Comparison of ENCODE assay signal across 16 cellular contexts in the genomic region with DNA sequence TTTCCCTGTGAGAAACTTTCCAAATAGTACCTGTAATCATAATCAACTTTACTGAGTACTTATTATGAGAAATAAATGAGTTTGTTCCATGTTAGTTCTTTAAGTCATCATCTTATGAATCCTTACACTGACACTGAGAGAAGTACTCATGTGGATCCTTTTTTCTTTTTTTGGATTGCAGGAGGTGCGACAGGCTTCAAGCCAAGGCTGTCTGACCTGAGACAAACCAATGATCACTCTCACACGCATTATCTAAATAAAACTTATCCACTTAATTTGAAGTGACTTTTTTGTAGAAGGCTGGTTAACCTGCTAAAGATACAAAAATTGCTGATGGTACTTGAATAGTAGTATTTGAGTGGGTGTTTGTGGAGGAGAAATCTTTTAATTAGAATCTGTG. TPM values are rescaled to one million over a fixed set of nuclear protein-coding genes. Genes with fewer than 3 reads are reported as not detected.
DNase-seq lines count a peak whose midpoint lies in the region; ATAC-seq and TF ChIP-seq lines count a peak whose summit lies in the region.
"Had no signal": no experiment of that assay in that cellular context is flagged by ENCODE, and none has a peak within 500 bp of the region (broad histone marks: within the 10 kb centered on the region; RNA-seq: fewer than 3 reads in every experiment).

No MANE protein-coding gene starts in this region.

- DNase-seq in NCI-H1092 treated with DMSO at 0.1 percent for 48 hours (lab: John Stamatoyannopoulos, UW), result peak; percentile 48
- no peak for DNase-seq in NCI-H1092 (lab: John Stamatoyannopoulos, UW)
- DNase-seq in cardiac muscle cell (ENCODE audit: low read depth in 1 of 2, low spot score in 1 of 2), result no peak
- DNase-seq in right atrium auricular region (ENCODE audit: low spot score), result no peak
- no peak for DNase-seq in mesothelial cell of epicardium (ENCODE audit: low spot score in 2 of 2, unreplicated experiment in 2 of 2)
- DNase-seq in activated naive CD4-positive, alpha-beta T cell treated with anti-CD3 and anti-CD28 coated beads, Interleukin-2, amount 50 U/mL, for 72 hours (ENCODE audit: low spot score in 2 of 2), result no peak
- no peak for DNase-seq in medulla oblongata (ENCODE audit: extremely low spot score)
- DNase-seq: 8988T; Calu3; CD8-positive, alpha-beta T cell; GDM1; GM23248 had no signal

- peak overlapping the region; percentile 43 for H3K27ac Mint-ChIP-seq in mesothelial cell of epicardium
- no peak overlapping the region for H3K27ac Mint-ChIP-seq in activated naive CD4-positive, alpha-beta T cell treated with anti-CD3 and anti-CD28 coated beads, Interleukin-2, amount 50 U/mL, for 72 hours
- H3K27ac Mint-ChIP-seq: B cell; CD8-positive, alpha-beta T cell had no signal

- no peak overlapping the region for H3K4me3 Mint-ChIP-seq in mesothelial cell of epicardium
- H3K4me3 Mint-ChIP-seq: B cell; CD8-positive, alpha-beta T cell had no signal

- no peaks in the 10 kb centered on the region for H3K36me3 ChIP-seq in cardiac muscle cell
- no peaks in the 10 kb centered on the region for H3K36me3 ChIP-seq in right atrium auricular region
- H3K36me3 ChIP-seq: HAP-1 had no signal

- H3K27me3 Mint-ChIP-seq in mesothelial cell of epicardium (ENCODE audit: low read depth), result peaks cover 10% of the 10 kb centered on the region
- H3K27me3 Mint-ChIP-seq: B cell had no signal

- H3K36me3 Mint-ChIP-seq in mesothelial cell of epicardium, result no peaks in the 10 kb centered on the region
- no peaks in the 10 kb centered on the region for H3K36me3 Mint-ChIP-seq in activated naive CD4-positive, alpha-beta T cell treated with anti-CD3 and anti-CD28 coated beads, Interleukin-2, amount 50 U/mL, for 72 hours
- H3K36me3 Mint-ChIP-seq: CD8-positive, alpha-beta T cell had no signal

- H3K9me3 ChIP-seq in cardiac muscle cell (ENCODE audit: low read depth), result no peaks in the 10 kb centered on the region
- H3K9me3 ChIP-seq in right atrium auricular region, result no peaks in the 10 kb centered on the region
- H3K9me3 ChIP-seq: HAP-1 had no signal

- ATAC-seq in activated naive CD4-positive, alpha-beta T cell treated with anti-CD3 and anti-CD28 coated beads, Interleukin-2, amount 50 U/mL, for 72 hours, result no peak
- ATAC-seq: CD8-positive, alpha-beta T cell; HepG2 had no signal

- H3K4me3 ChIP-seq in cardiac muscle cell (no peak overlapping the region), right atrium auricular region (no peak overlapping the region)
- H3K4me3 ChIP-seq: BLaER1 treated with 17β-estradiol and CSF1 and Interleukin-3, amounts not matched to agents 10 nM and 100 nM; GM23248; HAP-1 had no signal

- H3K4me1 Mint-ChIP-seq in mesothelial cell of epicardium, result peaks cover 23% of the 10 kb centered on the region
- H3K4me1 Mint-ChIP-seq: B cell had no signal

- H3K27ac ChIP-seq in cardiac muscle cell (peak overlapping the region; percentile 59), right atrium auricular region (no peak overlapping the region)
- H3K27ac ChIP-seq: BLaER1 treated with 17β-estradiol and CSF1 and Interleukin-3, amounts not matched to agents 10 nM and 100 nM; GM23248 had no signal

- TF ChIP-seq CTCF in cardiac muscle cell (IDR thresholded peaks at IDR 0.05; ENCODE audit: low read depth, low read length) (no peak), right atrium auricular region (IDR thresholded peaks at IDR 0.05) (no peak), mesothelial cell of epicardium (IDR thresholded peaks at IDR 0.05; ENCODE audit: unreplicated experiment) (no peak)

- H3K27me3 ChIP-seq in cardiac muscle cell (no peaks in the 10 kb centered on the region), right atrium auricular region (no peaks in the 10 kb centered on the region)
- H3K27me3 ChIP-seq: BLaER1 treated with 17β-estradiol and CSF1 and Interleukin-3, amounts not matched to agents 10 nM and 100 nM had no signal

- no peaks in the 10 kb centered on the region for H3K9me3 Mint-ChIP-seq in mesothelial cell of epicardium
- H3K9me3 Mint-ChIP-seq in activated naive CD4-positive, alpha-beta T cell treated with anti-CD3 and anti-CD28 coated beads, Interleukin-2, amount 50 U/mL, for 72 hours, result peaks cover 0 to 7% of the 10 kb centered on the region in 2 donors
- H3K9me3 Mint-ChIP-seq: CD8-positive, alpha-beta T cell had no signal

- H3K4me1 ChIP-seq in cardiac muscle cell (ENCODE audit: low read depth) (peaks cover 19% of the 10 kb centered on the region), right atrium auricular region (no peaks in the 10 kb centered on the region)
- H3K4me1 ChIP-seq: HAP-1 had no signal

RNA-seq across cellular contexts. Expression of gene JAKMIP2, which starts 39.5 kb away (rescaled TPM):
- total RNA-seq in cardiac muscle cell (15.9 and 19.6 TPM in 2 replicates), right atrium auricular region (under 1 TPM; 0.16 to 0.33 TPM), mesothelial cell of epicardium (5.1 to 5.5 TPM (median 5.4 TPM) in 3 replicates)
- 14.5 and 20.0 TPM in 2 replicates for polyA plus RNA-seq in cardiac muscle cell
- total RNA-seq in activated naive CD4-positive, alpha-beta T cell treated with anti-CD3 and anti-CD28 coated beads, Interleukin-2, amount 50 U/mL, for 72 hours, result under 1 TPM; 0.30 to 0.60 TPM
- total RNA-seq: Calu3, GM23248 had no signal
